Comparison of ENCODE assay signal across 1 cellular context in the genomic region with DNA sequence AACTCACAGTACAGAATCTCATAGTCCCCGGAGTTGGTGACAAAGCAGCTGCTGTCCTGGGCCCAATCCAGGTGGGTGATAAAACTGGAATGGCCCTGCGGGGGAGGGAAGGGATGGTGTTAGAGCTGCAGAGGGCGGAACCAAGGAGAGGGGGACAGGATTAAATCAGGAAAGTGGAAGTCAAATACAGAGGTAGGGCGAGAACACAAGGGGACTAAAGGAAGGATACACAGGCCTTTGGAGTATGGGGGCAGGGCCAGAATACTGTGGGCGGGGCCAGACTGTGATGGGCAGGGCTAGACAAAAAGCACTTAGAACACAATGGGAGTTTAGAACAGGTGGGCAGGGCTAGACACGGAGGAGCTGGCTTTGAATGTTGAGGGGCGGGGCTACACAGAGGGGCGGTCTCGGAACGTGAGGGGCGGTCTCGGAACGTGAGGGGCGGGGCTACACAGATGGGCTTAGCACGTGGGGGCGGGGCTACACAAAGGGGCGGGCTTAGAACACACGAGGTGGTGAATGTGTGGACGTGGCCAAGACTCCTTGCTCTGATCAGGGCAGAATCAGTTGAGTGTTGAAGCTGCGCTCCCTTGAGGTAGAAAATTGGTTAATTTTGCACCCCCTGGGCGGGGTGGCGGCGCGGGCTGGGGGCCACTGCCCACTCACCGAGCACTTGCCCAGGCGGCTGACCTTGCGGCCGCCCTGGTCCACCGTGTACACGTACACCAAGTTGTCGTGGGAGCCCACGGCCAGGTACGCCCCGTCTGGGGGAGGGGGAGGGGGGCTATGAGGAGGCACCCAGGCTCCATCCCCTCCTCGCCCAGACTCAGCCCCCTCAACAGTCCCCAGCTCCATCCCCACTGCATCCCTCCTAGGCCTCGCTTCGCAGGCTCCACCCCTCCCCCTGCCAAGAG.
TF ChIP-seq lines count a peak whose summit lies in the region.

No MANE protein-coding gene starts in this region.

TF ChIP-seq in IMR-90, 13 proteins besides CTCF, POLR2A, EP300 and RAD21:
- no peak for TF ChIP-seq NFE2L2 (IDR thresholded peaks at IDR 0.05; ENCODE audit: low read depth, low read length)
- TF ChIP-seq BHLHE40 (IDR thresholded peaks at IDR 0.05; ENCODE audit: low read depth, low read length) = peak; percentile 96
